ENCODE assay signal across 8 cellular contexts in the genomic region with DNA sequence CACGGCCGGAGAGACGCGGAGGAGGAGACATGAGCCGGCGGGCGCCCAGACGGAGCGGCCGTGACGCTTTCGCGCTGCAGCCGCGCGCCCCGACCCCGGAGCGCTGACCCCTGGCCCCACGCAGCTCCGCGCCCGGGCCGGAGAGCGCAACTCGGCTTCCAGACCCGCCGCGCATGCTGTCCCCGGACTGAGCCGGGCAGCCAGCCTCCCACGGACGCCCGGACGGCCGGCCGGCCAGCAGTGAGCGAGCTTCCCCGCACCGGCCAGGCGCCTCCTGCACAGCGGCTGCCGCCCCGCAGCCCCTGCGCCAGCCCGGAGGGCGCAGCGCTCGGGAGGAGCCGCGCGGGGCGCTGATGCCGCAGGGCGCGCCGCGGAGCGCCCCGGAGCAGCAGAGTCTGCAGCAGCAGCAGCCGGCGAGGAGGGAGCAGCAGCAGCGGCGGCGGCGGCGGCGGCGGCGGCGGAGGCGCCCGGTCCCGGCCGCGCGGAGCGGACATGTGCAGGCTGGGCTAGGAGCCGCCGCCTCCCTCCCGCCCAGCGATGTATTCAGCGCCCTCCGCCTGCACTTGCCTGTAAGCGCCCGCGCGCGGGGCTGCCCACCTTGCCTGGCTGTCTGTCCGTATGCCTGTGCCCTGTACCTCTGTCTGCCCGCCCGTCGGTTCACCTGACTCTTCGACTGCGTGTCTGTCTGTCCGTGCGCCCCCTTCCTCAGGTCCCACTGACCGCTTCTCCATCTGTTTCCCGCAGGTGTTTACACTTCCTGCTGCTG. TPM values are rescaled to one million over a fixed set of nuclear protein-coding genes. Genes with fewer than 3 reads are reported as not detected.
DNase-seq lines count a peak whose midpoint lies in the region; ATAC-seq and TF ChIP-seq lines count a peak whose summit lies in the region.

No MANE protein-coding gene starts in this region.

- CTCF ChIA-PET in Panc1 (lab: Charles Lee): interaction anchor here (1.7 to 2.0 kb wide), 2 partner anchors 210 to 439 kb away, joined by 5 to 6 read pairs; no protein-coding TSS in a partner anchor

- POLR2A ChIA-PET in Panc1 (lab: Charles Lee): interaction anchor here (0.7 kb wide), 1 partner anchor 483 kb away, joined by 5 read pairs; no protein-coding TSS in a partner anchor

- intact Hi-C loops in Panc1 (cut with micrococcal nuclease; ENCODE audit: unreplicated experiment) (loop anchor here (5.0 to 10.0 kb wide), 3 partner anchors 205 to 487 kb away; no protein-coding TSS in a partner anchor), left lung (cut with DNase I) (no loop called here), stomach (cut with DNase I; ENCODE audit: low total_unique reads) (loop anchor here (10.0 kb wide), 1 partner anchor 485 kb away; no protein-coding TSS in a partner anchor)

- H3K27me3 ChIP-seq in Panc1 (ENCODE audit: control insufficient read depth, insufficient read depth, low read length): no peaks in the 10 kb centered on the region
- H3K27me3 ChIP-seq in left lung: peaks cover 0 to 43% of the 10 kb centered on the region in 2 donors
- peaks cover 0 to 33% (median 27%) of the 10 kb centered on the region in 3 donors for H3K27me3 ChIP-seq in stomach

- H3K27ac ChIP-seq in Panc1 (ENCODE audit: low read length) (no peak overlapping the region), left lung (no peak overlapping the region), stomach (peak overlapping the region in 2 of 5 donors; percentile 50 to 68)

- peaks cover 26% of the 10 kb centered on the region for H3K4me1 ChIP-seq in Panc1 (ENCODE audit: control insufficient read depth, insufficient read depth, low read length)
- H3K4me1 ChIP-seq in left lung: peaks cover 14 to 29% of the 10 kb centered on the region in 2 donors
- H3K4me1 ChIP-seq in stomach: peaks cover 31 to 39% (median 32%) of the 10 kb centered on the region in 4 donors

- H3K36me3 ChIP-seq in Panc1 (ENCODE audit: control insufficient read depth, insufficient read depth, low read length) (no peaks in the 10 kb centered on the region), left lung (no peaks in the 10 kb centered on the region), stomach (peaks cover 0 to 6% (median 0%) of the 10 kb centered on the region in 4 donors)

- no peak for TF ChIP-seq POLR2A in stomach (IDR thresholded peaks at IDR 0.05)

- no TSS peak for BruUV-seq in Panc1 (replicated peaks; lab: Mats Ljungman, UMichigan)

- no peak for TF ChIP-seq EP300 in stomach (IDR thresholded peaks at IDR 0.05)

- in situ Hi-C loops in Panc1 (cut with HindIII; ENCODE audit: low pct_unique_long_range_greater_than_20kb, low sequenced_read_pairs): loop anchor here (25.0 kb wide), 1 partner anchor 442 kb away; no protein-coding TSS in a partner anchor

- H3K4me3 ChIP-seq in Panc1 (ENCODE audit: low read depth in 2 of 2, low read length in 2 of 2) (peak overlapping the region; percentile 45 to 72; a peak in 3 of 4 replicates), choroid plexus epithelial cell (ENCODE audit: low read depth, low read length) (peak overlapping the region; percentile 51), left lung (peak overlapping the region; percentile 33 to 34), stomach (peak overlapping the region; percentile 43 to 55 (median 50))

- WGBS in stomach, 5 donors: 0 to 5% (median 1%) methylated on average over 13 to 99 of the region's 99 CpGs

- TF ChIP-seq CTCF in Panc1 (IDR thresholded peaks at IDR 0.05) (no peak; the same call in 1 of the 2 replicates), choroid plexus epithelial cell (conservative IDR thresholded peaks at IDR 0.05; ENCODE audit: low read depth, low read length) (no peak), left lung (IDR thresholded peaks at IDR 0.05) (no peak), stomach (IDR thresholded peaks at IDR 0.05) (no peak)

- DNase-seq in DMS79 treated with DMSO at 0.1 percent for 48 hours (lab: John Stamatoyannopoulos, UW): peak; percentile 24
- DNase-seq in DMS79 (lab: John Stamatoyannopoulos, UW): no peak
- no peak for DNase-seq in Panc1 (ENCODE audit: low read depth, low spot score)
- DNase-seq in choroid plexus epithelial cell (ENCODE audit: low read depth): peak; percentile 38
- DNase-seq in left lung: no peak
- DNase-seq in stomach: peak; percentile 32

- ATAC-seq in HG02759 (IDR thresholded peaks at IDR 0.05; ENCODE audit: unreplicated experiment) (peak; percentile 34), Panc1 (peak; percentile 44), left lung (peak; percentile 10), GM21717 (IDR thresholded peaks at IDR 0.05; ENCODE audit: unreplicated experiment) (no peak)

- H3K9me3 ChIP-seq in Panc1 (ENCODE audit: control insufficient read depth, insufficient read depth, low read depth, low read length): no peaks in the 10 kb centered on the region
- no peaks in the 10 kb centered on the region for H3K9me3 ChIP-seq in left lung
- no peaks in the 10 kb centered on the region for H3K9me3 ChIP-seq in stomach

RNA-seq across cellular contexts. Expression of gene FGF18, which starts 0.4 kb away (rescaled TPM):
- total RNA-seq in Panc1 (2021; ENCODE audit: unreplicated experiment): 1.7 TPM
- 0.78 TPM for polyA plus RNA-seq in Panc1 (2012; ENCODE audit: insufficient read length)
- total RNA-seq in left lung: 1 to 10 TPM; 2.3 to 3.1 TPM
- total RNA-seq in stomach: 1 to 10 TPM in 1 of 5 donors, under 1 TPM in 1, not detected in 3; 0.37 to 7.1 TPM
- polyA plus RNA-seq in stomach: under 1 TPM; 0.37 to 0.68 (median 0.46) TPM

RNA-seq across cellular contexts. Expression of gene NPM1, which starts 32.2 kb away (rescaled TPM):
- total RNA-seq in Panc1 (2021; ENCODE audit: unreplicated experiment) (1,864 TPM), left lung (100 to 1,000 TPM; 580 to 727 TPM), stomach (100 to 1,000 TPM; 289 to 989 (median 416) TPM)
- 1,117 TPM for polyA plus RNA-seq in Panc1 (2012; ENCODE audit: insufficient read length)
- 1,000 to 10,000 TPM; 2,122 to 3,788 (median 2,464) TPM for polyA plus RNA-seq in stomach

Comparison
In these comparisons a context has a peak if more than half of its experiments do, and no peak if none do; other contexts are left out.
1. DNase-seq: peak in DMS79 treated with DMSO at 0.1 percent for 48 hours (single experiment), choroid plexus epithelial cell (single experiment) and stomach (single experiment); none in DMS79 (single experiment), Panc1 (single experiment) and left lung (0 of 2).
2. intact Hi-C loops: an anchor here in Panc1 (5.0 to 10.0 kb wide) and stomach (10.0 kb wide); none called in left lung.
3. Peak in every context shown above with its lines, with median percentiles within 50 percentile points of each other: H3K4me3 ChIP-seq.